In genomic region chr17:78345172-78345571, GRCh38 we compare ENCODE assay signal across 20 cellular contexts. TPM values are rescaled to one million over a fixed set of nuclear protein-coding genes. Genes with fewer than 3 reads are reported as not detected.
A peak's percentile ranks its signal among the peaks of the same experiment; 100 is the strongest.
DNase-seq lines count a peak whose midpoint lies in the region; ATAC-seq and TF ChIP-seq lines count a peak whose summit lies in the region.
"Had no signal": no experiment of that assay in that cellular context is flagged by ENCODE, and none has a peak within 500 bp of the region (broad histone marks: within the 10 kb centered on the region; RNA-seq: fewer than 3 reads in every experiment).

No MANE protein-coding gene starts in this region.

- H3K36me3 ChIP-seq in lower lobe of right lung: no peaks in the 10 kb centered on the region
- H3K36me3 ChIP-seq: adrenal gland, BLaER1, esophagus squamous epithelium, MG63, ovary, Peyer's patch, sigmoid colon, stomach had no signal

- H3K9me3 Mint-ChIP-seq in activated T-cell treated with anti-CD3 and anti-CD28 coated beads, Interleukin-2, amount 50 U/mL, for 72 hours: no peaks in the 10 kb centered on the region
- H3K9me3 Mint-ChIP-seq in activated CD4-positive, alpha-beta memory T cell treated with anti-CD3 and anti-CD28 coated beads, Interleukin-2, amount 10 ng/mL, durations not matched to agents 7 days and 5 days: no peaks in the 10 kb centered on the region
- no peaks in the 10 kb centered on the region for H3K9me3 Mint-ChIP-seq in stimulated activated effector memory CD8-positive, alpha-beta T cell treated with anti-CD3 and anti-CD28 coated beads, Interleukin-12 subunit alpha, Interleukin-12 subunit beta, amount 100 ng/mL, for 72 hours
- peaks cover 2% of the 10 kb centered on the region for H3K9me3 Mint-ChIP-seq in glutamatergic neuron (ENCODE audit: unreplicated experiment)

- no peak for TF ChIP-seq CTCF in lower lobe of right lung (IDR thresholded peaks at IDR 0.05)
- no peak for TF ChIP-seq CTCF in glutamatergic neuron (IDR thresholded peaks at IDR 0.05; ENCODE audit: partially characterized antibody, unreplicated experiment)

- H3K27me3 ChIP-seq in lower lobe of right lung (ENCODE audit: low read depth): no peaks in the 10 kb centered on the region
- H3K27me3 ChIP-seq: adrenal gland, MG63, ovary, Peyer's patch, sigmoid colon, stomach had no signal

- H3K4me1 ChIP-seq in lower lobe of right lung: peaks cover 77% of the 10 kb centered on the region

- peaks cover 81% of the 10 kb centered on the region for H3K4me1 Mint-ChIP-seq in activated T-cell treated with anti-CD3 and anti-CD28 coated beads, Interleukin-2, amount 50 U/mL, for 72 hours (ENCODE audit: low read depth)
- H3K4me1 Mint-ChIP-seq in activated CD4-positive, alpha-beta memory T cell treated with anti-CD3 and anti-CD28 coated beads, Interleukin-2, amount 10 ng/mL, durations not matched to agents 7 days and 5 days: peaks cover 74% of the 10 kb centered on the region
- H3K4me1 Mint-ChIP-seq in stimulated activated effector memory CD8-positive, alpha-beta T cell treated with anti-CD3 and anti-CD28 coated beads, Interleukin-12 subunit alpha, Interleukin-12 subunit beta, amount 100 ng/mL, for 72 hours: peaks cover 70% of the 10 kb centered on the region
- peaks cover 3% of the 10 kb centered on the region for H3K4me1 Mint-ChIP-seq in glutamatergic neuron (ENCODE audit: low read depth, unreplicated experiment)

- H3K27me3 Mint-ChIP-seq in activated T-cell treated with anti-CD3 and anti-CD28 coated beads, Interleukin-2, amount 50 U/mL, for 72 hours (ENCODE audit: low read depth): no peaks in the 10 kb centered on the region
- no peaks in the 10 kb centered on the region for H3K27me3 Mint-ChIP-seq in activated CD4-positive, alpha-beta memory T cell treated with anti-CD3 and anti-CD28 coated beads, Interleukin-2, amount 10 ng/mL, durations not matched to agents 7 days and 5 days
- peaks cover 2% of the 10 kb centered on the region for H3K27me3 Mint-ChIP-seq in glutamatergic neuron (ENCODE audit: unreplicated experiment)

- ATAC-seq in activated T-cell treated with anti-CD3 and anti-CD28 coated beads, Interleukin-2, amount 50 U/mL, for 72 hours (replicated peaks in 1 of 2): no peak
- ATAC-seq in lower lobe of right lung: no peak
- ATAC-seq in stimulated activated effector memory CD8-positive, alpha-beta T cell treated with anti-CD3 and anti-CD28 coated beads, Interleukin-12 subunit alpha, Interleukin-12 subunit beta, amount 100 ng/mL, for 72 hours: no peak
- ATAC-seq in HG03520 (IDR thresholded peaks at IDR 0.05; ENCODE audit: unreplicated experiment): no peak

- no peak overlapping the region for H3K4me3 Mint-ChIP-seq in activated T-cell treated with anti-CD3 and anti-CD28 coated beads, Interleukin-2, amount 50 U/mL, for 72 hours
- H3K4me3 Mint-ChIP-seq in activated CD4-positive, alpha-beta memory T cell treated with anti-CD3 and anti-CD28 coated beads, Interleukin-2, amount 10 ng/mL, durations not matched to agents 7 days and 5 days: no peak overlapping the region
- no peak overlapping the region for H3K4me3 Mint-ChIP-seq in stimulated activated effector memory CD8-positive, alpha-beta T cell treated with anti-CD3 and anti-CD28 coated beads, Interleukin-12 subunit alpha, Interleukin-12 subunit beta, amount 100 ng/mL, for 72 hours
- H3K4me3 Mint-ChIP-seq in glutamatergic neuron (ENCODE audit: unreplicated experiment): no peak overlapping the region

- H3K9me3 ChIP-seq in lower lobe of right lung: no peaks in the 10 kb centered on the region
- H3K9me3 ChIP-seq: adrenal gland, BLaER1, esophagus squamous epithelium, MG63, ovary, Peyer's patch, sigmoid colon, stomach had no signal

- DNase-seq in activated T-cell treated with anti-CD3 and anti-CD28 coated beads, Interleukin-2, amount 50 U/mL, for 72 hours: no peak
- no peak for DNase-seq in activated T-cell treated with anti-CD3 and anti-CD28 coated beads, Interleukin-2, amount 50 U/mL, for 1 hour
- no peak for DNase-seq in activated CD4-positive, alpha-beta memory T cell treated with anti-CD3 and anti-CD28 coated beads, Interleukin-2, amount 10 ng/mL, durations not matched to agents 7 days and 5 days
- DNase-seq in lower lobe of right lung (no peak), glutamatergic neuron (no peak), DMS53 treated with DMSO at 0.1 percent for 48 hours (lab: John Stamatoyannopoulos, UW; ENCODE audit: unreplicated experiment) (no peak)
- no peak for DNase-seq in stimulated activated effector memory CD8-positive, alpha-beta T cell treated with anti-CD3 and anti-CD28 coated beads, Interleukin-12 subunit alpha, Interleukin-12 subunit beta, amount 100 ng/mL, for 72 hours (ENCODE audit: low spot score in 2 of 2)
- DNase-seq: DMS 273 treated with DMSO at 0.1 percent for 48 hours, esophagus squamous epithelium, GDM1, MG63, NCI-H1694 treated with DMSO at 0.1 percent for 48 hours, NCI-H2227 treated with DMSO at 0.1 percent for 48 hours, ovary, Peyer's patch, sigmoid colon, stomach had no signal

- CTCF ChIA-PET in activated CD4-positive, alpha-beta memory T cell treated with anti-CD3 and anti-CD28 coated beads, Interleukin-2, amount 10 ng/mL, durations not matched to agents 7 days and 5 days (lab: Charles Lee): interaction anchor here (0.7 to 3.5 kb wide), 3 partner anchors 10 to 27 kb away, joined by 3 to 42 read pairs (median 3); partner anchors contain the start of gene SOCS3

- no peak overlapping the region for H3K4me3 ChIP-seq in lower lobe of right lung
- H3K4me3 ChIP-seq: adrenal gland, BLaER1, esophagus squamous epithelium, MG63, ovary, Peyer's patch, sigmoid colon, stomach had no signal

- peak overlapping the region; percentile 2 for H3K27ac Mint-ChIP-seq in activated T-cell treated with anti-CD3 and anti-CD28 coated beads, Interleukin-2, amount 50 U/mL, for 72 hours
- peak overlapping the region; percentile 8 for H3K27ac Mint-ChIP-seq in activated CD4-positive, alpha-beta memory T cell treated with anti-CD3 and anti-CD28 coated beads, Interleukin-2, amount 10 ng/mL, durations not matched to agents 7 days and 5 days
- H3K27ac Mint-ChIP-seq in stimulated activated effector memory CD8-positive, alpha-beta T cell treated with anti-CD3 and anti-CD28 coated beads, Interleukin-12 subunit alpha, Interleukin-12 subunit beta, amount 100 ng/mL, for 72 hours: peak overlapping the region; percentile 89
- H3K27ac Mint-ChIP-seq in glutamatergic neuron (ENCODE audit: unreplicated experiment): no peak overlapping the region

- H3K27ac ChIP-seq in lower lobe of right lung: peak overlapping the region; percentile 22
- H3K27ac ChIP-seq: adrenal gland, BLaER1, ovary had no signal

- POLR2A ChIA-PET in activated CD4-positive, alpha-beta memory T cell treated with anti-CD3 and anti-CD28 coated beads, Interleukin-2, amount 10 ng/mL, durations not matched to agents 7 days and 5 days (lab: Charles Lee): interaction anchor here (2.7 to 9.3 kb wide), 3 partner anchors 11 to 29 kb away, joined by 13 to 153 read pairs (median 29); partner anchors contain the start of gene SOCS3

- H3K36me3 Mint-ChIP-seq in activated T-cell treated with anti-CD3 and anti-CD28 coated beads, Interleukin-2, amount 50 U/mL, for 72 hours (ENCODE audit: insufficient read depth in 2 of 2): no peaks in the 10 kb centered on the region
- peaks cover 2% of the 10 kb centered on the region for H3K36me3 Mint-ChIP-seq in activated CD4-positive, alpha-beta memory T cell treated with anti-CD3 and anti-CD28 coated beads, Interleukin-2, amount 10 ng/mL, durations not matched to agents 7 days and 5 days (ENCODE audit: low read depth)
- peaks cover 6% of the 10 kb centered on the region for H3K36me3 Mint-ChIP-seq in stimulated activated effector memory CD8-positive, alpha-beta T cell treated with anti-CD3 and anti-CD28 coated beads, Interleukin-12 subunit alpha, Interleukin-12 subunit beta, amount 100 ng/mL, for 72 hours
- H3K36me3 Mint-ChIP-seq in glutamatergic neuron (ENCODE audit: unreplicated experiment): no peaks in the 10 kb centered on the region

- intact Hi-C loops in lower lobe of right lung (cut with DNase I): no loop called here

RNA-seq across cellular contexts. Expression of gene SOCS3, which starts 14.7 kb away (rescaled TPM):
- 100 to 1,000 TPM; 164 to 212 TPM for total RNA-seq in activated T-cell treated with anti-CD3 and anti-CD28 coated beads, Interleukin-2, amount 50 U/mL, for 72 hours
- total RNA-seq in activated CD4-positive, alpha-beta memory T cell treated with anti-CD3 and anti-CD28 coated beads, Interleukin-2, amount 10 ng/mL, durations not matched to agents 7 days and 5 days: 10 to 100 TPM; 68.7 to 69.8 TPM
- total RNA-seq in lower lobe of right lung: 69.5 TPM
- 3.1 TPM for total RNA-seq in glutamatergic neuron (ENCODE audit: unreplicated experiment)

RNA-seq across cellular contexts. Expression of gene PGS1, which starts 33.3 kb away (rescaled TPM):
- 100 to 1,000 TPM in 1 of 2 donors, 10 to 100 TPM in 1; 81.6 to 101 TPM for total RNA-seq in activated T-cell treated with anti-CD3 and anti-CD28 coated beads, Interleukin-2, amount 50 U/mL, for 72 hours
- total RNA-seq in activated CD4-positive, alpha-beta memory T cell treated with anti-CD3 and anti-CD28 coated beads, Interleukin-2, amount 10 ng/mL, durations not matched to agents 7 days and 5 days: 10 to 100 TPM; 70.7 to 75.5 TPM
- 90.9 TPM for total RNA-seq in lower lobe of right lung
- 50.2 TPM for total RNA-seq in glutamatergic neuron (ENCODE audit: unreplicated experiment)

Comparison
In these comparisons a context has a peak if more than half of its experiments do, and no peak if none do; other contexts are left out.
1. RNA of gene SOCS3, which starts 14.7 kb away (total RNA-seq): 164 to 212 TPM in activated T-cell treated with anti-CD3 and anti-CD28 coated beads, Interleukin-2, amount 50 U/mL, for 72 hours, 68.7 to 69.8 TPM in activated CD4-positive, alpha-beta memory T cell treated with anti-CD3 and anti-CD28 coated beads, Interleukin-2, amount 10 ng/mL, durations not matched to agents 7 days and 5 days and 69.5 TPM in lower lobe of right lung (single experiment); 3.1 TPM in glutamatergic neuron (single experiment); every median in the first group is over 10 times any median in the second.